ENCODE assay signal across 11 cellular contexts in genomic region chr1:21520899-21521716, GRCh38. TPM values are rescaled to one million over a fixed set of nuclear protein-coding genes. Genes with fewer than 3 reads are reported as not detected.
DNase-seq lines count a peak whose midpoint lies in the region; ATAC-seq and TF ChIP-seq lines count a peak whose summit lies in the region.
"Had no signal": no experiment of that assay in that cellular context is flagged by ENCODE, and none has a peak within 500 bp of the region (broad histone marks: within the 10 kb centered on the region; RNA-seq: fewer than 3 reads in every experiment).

No MANE protein-coding gene starts in this region.

- no peak overlapping the region; the same call in 1 of the 2 replicates for H3K27ac Mint-ChIP-seq in GM23338

- H3K27me3 ChIP-seq in GM23338 (ENCODE audit: insufficient read depth): no peaks in the 10 kb centered on the region
- no peaks in the 10 kb centered on the region for H3K27me3 ChIP-seq in OCI-LY3 (ENCODE audit: low read depth, low read length)
- H3K27me3 ChIP-seq: esophagus squamous epithelium, spleen had no signal

- DNase-seq in AG10803 (ENCODE audit: low read depth) (peak; percentile 40), GM23338 (ENCODE audit: low spot score) (no peak), fibroblast of mammary gland (ENCODE audit: low read depth) (peak; percentile 45), T1000 (lab: John Stamatoyannopoulos, UW) (no peak), HEK293T (ENCODE audit: extremely low spot score) (no peak), SHP77 treated with DMSO at 0.1 percent for 48 hours (lab: John Stamatoyannopoulos, UW) (no peak), middle frontal gyrus (ENCODE audit: extremely low spot score, low spot score) (no peak)
- DNase-seq: caudate nucleus, esophagus squamous epithelium had no signal

- POLR2A ChIA-PET in HEK293T (lab: Yijun Ruan, JAX): no interaction called here

- H3K79me2 ChIP-seq in GM23338 (replicated peaks; ENCODE audit: insufficient read depth) (peaks cover 78% of the 10 kb centered on the region), OCI-LY3 (ENCODE audit: low read length) (no peaks in the 10 kb centered on the region)

- peaks cover 5% of the 10 kb centered on the region for H3K27me3 Mint-ChIP-seq in GM23338 (ENCODE audit: insufficient read depth, low read depth, poor library complexity)

- H3K36me3 ChIP-seq in GM23338 (ENCODE audit: insufficient read depth): no peaks in the 10 kb centered on the region
- H3K36me3 ChIP-seq in OCI-LY3 (replicated peaks; ENCODE audit: low read depth, low read length): no peaks in the 10 kb centered on the region
- H3K36me3 ChIP-seq: esophagus squamous epithelium, spleen had no signal

- H3K4me3 Mint-ChIP-seq in GM23338: no peak overlapping the region

- CTCF ChIA-PET in HEK293T (lab: Yijun Ruan, JAX): interaction anchor here (0.6 kb wide), 1 partner anchor 14 kb away, joined by 3 read pairs; no protein-coding TSS in a partner anchor

- no peak overlapping the region for H3K4me3 ChIP-seq in AG10803 (ENCODE audit: low read length)
- no peak overlapping the region for H3K4me3 ChIP-seq in GM23338
- peak overlapping the region; percentile 45 for H3K4me3 ChIP-seq in OCI-LY3 (ENCODE audit: low read length)
- no peak overlapping the region for H3K4me3 ChIP-seq in fibroblast of mammary gland (ENCODE audit: control insufficient read depth, low read depth, low read length)
- H3K4me3 ChIP-seq: esophagus squamous epithelium, spleen had no signal

- H2AFZ ChIP-seq in GM23338: no peak overlapping the region
- no peak overlapping the region for H2AFZ ChIP-seq in OCI-LY3 (ENCODE audit: low read depth, low read length)

- H3K4me1 Mint-ChIP-seq in GM23338: peaks cover 57% of the 10 kb centered on the region

- no peaks in the 10 kb centered on the region; the same call in 1 of the 2 replicates for H3F3A ChIP-seq in GM23338 (replicated peaks; ENCODE audit: low read depth)

- H3K27ac ChIP-seq in GM23338 (ENCODE audit: low read depth): no peak overlapping the region
- H3K27ac ChIP-seq in OCI-LY3 (ENCODE audit: low read length): peak overlapping the region; percentile 95
- H3K27ac ChIP-seq: esophagus squamous epithelium, spleen had no signal

- H3K9me3 ChIP-seq in OCI-LY3 (ENCODE audit: insufficient read depth, low read length): peaks cover 3% of the 10 kb centered on the region; the same call in 1 of the 2 replicates
- H3K9me3 ChIP-seq: esophagus squamous epithelium, spleen had no signal

- H4K20me1 ChIP-seq in GM23338 (replicated peaks; ENCODE audit: insufficient read depth): peaks cover 23% of the 10 kb centered on the region
- no peaks in the 10 kb centered on the region for H4K20me1 ChIP-seq in OCI-LY3 (ENCODE audit: insufficient read depth, low read length)

- H3K9me2 ChIP-seq in GM23338 (ENCODE audit: insufficient read depth): no peaks in the 10 kb centered on the region

- peak overlapping the region; percentile 70; the same call in 1 of the 2 replicates for H3K9ac ChIP-seq in OCI-LY3 (ENCODE audit: low read length)

- no peaks in the 10 kb centered on the region for H3K9me3 Mint-ChIP-seq in GM23338

- H3K4me1 ChIP-seq in GM23338 (ENCODE audit: insufficient read depth) (peaks cover 44% of the 10 kb centered on the region), OCI-LY3 (ENCODE audit: low read length) (peaks cover 96% of the 10 kb centered on the region)

- H3K4me2 ChIP-seq in GM23338 (peak overlapping the region; percentile 20; the same call in 1 of the 2 replicates), OCI-LY3 (ENCODE audit: low read length) (peak overlapping the region; percentile 69)

- ATAC-seq in GM23338: no peak

- TF ChIP-seq CTCF in AG10803 (conservative IDR thresholded peaks at IDR 0.05; ENCODE audit: low read length) (no peak), GM23338 (conservative IDR thresholded peaks at IDR 0.05; ENCODE audit: low read depth in 2 of 2) (no peak), OCI-LY3 (IDR thresholded peaks at IDR 0.05; ENCODE audit: low read depth, low read length) (no peak), fibroblast of mammary gland (conservative IDR thresholded peaks at IDR 0.05; ENCODE audit: control insufficient read depth, insufficient read depth, low read depth, low read length) (no peak)

- peaks cover 3% of the 10 kb centered on the region; the same call in 1 of the 3 replicates for H3K36me3 Mint-ChIP-seq in GM23338 (ENCODE audit: low read depth)

TF ChIP-seq in GM23338, 12 proteins besides CTCF, POLR2A, EP300 and RAD21 (continues in another document):
- TF ChIP-seq, protein P1, sequence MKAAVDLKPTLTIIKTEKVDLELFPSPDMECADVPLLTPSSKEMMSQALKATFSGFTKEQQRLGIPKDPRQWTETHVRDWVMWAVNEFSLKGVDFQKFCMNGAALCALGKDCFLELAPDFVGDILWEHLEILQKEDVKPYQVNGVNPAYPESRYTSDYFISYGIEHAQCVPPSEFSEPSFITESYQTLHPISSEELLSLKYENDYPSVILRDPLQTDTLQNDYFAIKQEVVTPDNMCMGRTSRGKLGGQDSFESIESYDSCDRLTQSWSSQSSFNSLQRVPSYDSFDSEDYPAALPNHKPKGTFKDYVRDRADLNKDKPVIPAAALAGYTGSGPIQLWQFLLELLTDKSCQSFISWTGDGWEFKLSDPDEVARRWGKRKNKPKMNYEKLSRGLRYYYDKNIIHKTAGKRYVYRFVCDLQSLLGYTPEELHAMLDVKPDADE (IDR thresholded peaks at IDR 0.05): no peak
- TF ChIP-seq ZNF114 (CRISPR knock-in tag; IDR thresholded peaks at IDR 0.05) (no peak), EZH2 (IDR thresholded peaks at IDR 0.05; ENCODE audit: low read depth, unreplicated experiment) (no peak), NANOG (IDR thresholded peaks at IDR 0.05; ENCODE audit: borderline replicate concordance) (no peak), ZNF331 (CRISPR knock-in tag; IDR thresholded peaks at IDR 0.05; ENCODE audit: low read depth) (no peak)

TF ChIP-seq in HEK293T, 16 proteins besides CTCF, POLR2A, EP300 and RAD21:
- TF ChIP-seq ZNF384 (IDR thresholded peaks at IDR 0.05) (no peak), NFRKB (IDR thresholded peaks at IDR 0.05) (no peak), TARDBP (IDR thresholded peaks at IDR 0.05) (no peak), SP1 (IDR thresholded peaks at IDR 0.05) (no peak), FOXA1 (IDR thresholded peaks at IDR 0.05) (no peak), FOXK2 (IDR thresholded peaks at IDR 0.05) (no peak), ARNT (IDR thresholded peaks at IDR 0.05) (no peak), HDGF (IDR thresholded peaks at IDR 0.05; ENCODE audit: borderline replicate concordance) (no peak)
- TF ChIP-seq, protein P2, sequence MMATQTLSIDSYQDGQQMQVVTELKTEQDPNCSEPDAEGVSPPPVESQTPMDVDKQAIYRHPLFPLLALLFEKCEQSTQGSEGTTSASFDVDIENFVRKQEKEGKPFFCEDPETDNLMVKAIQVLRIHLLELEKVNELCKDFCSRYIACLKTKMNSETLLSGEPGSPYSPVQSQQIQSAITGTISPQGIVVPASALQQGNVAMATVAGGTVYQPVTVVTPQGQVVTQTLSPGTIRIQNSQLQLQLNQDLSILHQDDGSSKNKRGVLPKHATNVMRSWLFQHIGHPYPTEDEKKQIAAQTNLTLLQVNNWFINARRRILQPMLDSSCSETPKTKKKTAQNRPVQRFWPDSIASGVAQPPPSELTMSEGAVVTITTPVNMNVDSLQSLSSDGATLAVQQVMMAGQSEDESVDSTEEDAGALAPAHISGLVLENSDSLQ (IDR thresholded peaks at IDR 0.05): no peak

RNA-seq across cellular contexts. Expression of gene ALPL, which starts 11.9 kb away (rescaled TPM):
- 166 and 187 TPM in 2 replicates for total RNA-seq in GM23338 (2014; rRNA removed; shearing (Covaris generic))
- 116 and 120 TPM in 2 replicates for polyA plus RNA-seq in GM23338 (2016; fragmentation: Nextera tagmentation; extraction: Ambion mirVana)

Comparison
In these comparisons a context has a peak if more than half of its experiments do, and no peak if none do; other contexts are left out.
1. DNase-seq: peak in AG10803 (single experiment) and fibroblast of mammary gland (single experiment); none in GM23338 (single experiment), T1000 (single experiment), HEK293T (single experiment), SHP77 treated with DMSO at 0.1 percent for 48 hours (single experiment) and middle frontal gyrus (single experiment).